8 cellular contexts compared by ENCODE assay signal in the genomic region with DNA sequence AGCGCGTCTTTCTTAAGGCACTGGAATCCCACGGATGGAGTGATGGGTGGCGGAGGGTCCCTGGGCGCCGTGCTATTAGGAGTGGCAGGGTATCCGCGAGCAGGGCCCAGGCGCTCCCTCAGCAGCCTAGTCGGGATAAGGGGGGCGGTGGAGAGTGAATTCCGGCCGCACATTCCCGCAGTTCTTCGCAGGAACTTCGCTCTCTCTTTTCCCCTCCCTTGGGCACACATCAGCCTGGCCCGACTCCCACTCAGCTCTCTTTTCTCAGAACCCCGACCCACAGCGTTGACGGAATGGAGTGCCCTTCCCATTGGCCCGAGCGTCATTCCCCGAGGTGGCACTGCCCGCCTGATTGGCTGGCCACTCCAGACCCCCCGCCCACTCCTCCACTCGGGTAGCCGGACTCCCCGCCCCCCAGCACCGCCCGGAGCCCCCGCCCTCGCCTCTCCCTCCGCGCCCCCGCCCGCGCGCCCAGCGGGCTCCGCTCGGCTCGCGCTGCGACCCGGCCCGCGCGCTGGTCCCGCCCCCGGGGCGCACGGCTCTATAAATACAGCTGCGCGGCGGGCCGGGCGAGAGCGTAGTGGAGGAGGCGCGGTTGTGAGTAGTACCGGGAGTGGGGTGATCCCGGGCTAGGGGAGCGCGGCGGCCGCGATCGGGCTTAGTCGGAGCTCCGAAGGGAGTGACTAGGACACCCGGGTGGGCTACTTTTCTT. TPM values are rescaled to one million over a fixed set of nuclear protein-coding genes. Genes with fewer than 3 reads are reported as not detected.
A peak's percentile ranks its signal among the peaks of the same experiment; 100 is the strongest.
DNase-seq lines count a peak whose midpoint lies in the region; ATAC-seq and TF ChIP-seq lines count a peak whose summit lies in the region.
"Had no signal": no experiment of that assay in that cellular context is flagged by ENCODE, and none has a peak within 500 bp of the region (broad histone marks: within the 10 kb centered on the region; RNA-seq: fewer than 3 reads in every experiment).

Gene ID4 (plus strand): TSS at position 572 of the 712 bp plus-strand sequence. CDS start 385 bp downstream, outside the sequence.

- H3K4me3 ChIP-seq in left lung = peak within 1 kb of the TSS; percentile 56

- no peaks in the 10 kb centered on the region for H3K9me3 ChIP-seq in left lung

- ATAC-seq in left lung (peak; percentile 87), HG03442 (IDR thresholded peaks at IDR 0.05; ENCODE audit: unreplicated experiment) (no peak)

- TF ChIP-seq CTCF in left lung (IDR thresholded peaks at IDR 0.05) (no peak), subcutaneous adipose tissue (IDR thresholded peaks at IDR 0.05; ENCODE audit: low read depth) (no peak)

- peak within 1 kb of the TSS; percentile 76 to 80 for H3K27ac ChIP-seq in left lung

- intact Hi-C loops in left lung (cut with DNase I) = no loop called here

- H3K4me1 ChIP-seq in left lung = peaks cover 0 to 4% of the 10 kb centered on the region in 2 donors

- peak; percentile 79 for DNase-seq in GM04503 (ENCODE audit: low read depth)
- peak; percentile 74 to 93 for DNase-seq in NCI-H526 (lab: John Stamatoyannopoulos, UW)
- peak; percentile 97 for DNase-seq in ecto neural progenitor cell (ENCODE audit: low spot score)
- peak; percentile 92 to 94 for DNase-seq in left lung
- DNase-seq in OCI-M2 (lab: John Stamatoyannopoulos, UW; ENCODE audit: unreplicated experiment) = no peak

- H3K36me3 ChIP-seq in left lung = no peaks in the 10 kb centered on the region

- H3K27me3 ChIP-seq in left lung = peaks cover 4 to 87% of the 10 kb centered on the region in 2 donors

RNA-seq across cellular contexts. Expression of gene ID4, which starts in this region (rescaled TPM):
- total RNA-seq in left lung = 10 to 100 TPM; 27.5 to 35.8 TPM
- 10 to 100 TPM in 3 of 4 donors, 1 to 10 TPM in 1; 10.0 to 88.7 (median 39.2) TPM for total RNA-seq in subcutaneous adipose tissue
- total RNA-seq: T-helper 1 cell treated with Interleukin-12 subunit alpha and Interleukin-12 subunit beta and Interleukin-4 antibody, amounts not matched to agents 30 ng/mL and 1 ng/mL, for 36 hours had no signal
